ENCODE assay signal across 17 cellular contexts in the genomic region with DNA sequence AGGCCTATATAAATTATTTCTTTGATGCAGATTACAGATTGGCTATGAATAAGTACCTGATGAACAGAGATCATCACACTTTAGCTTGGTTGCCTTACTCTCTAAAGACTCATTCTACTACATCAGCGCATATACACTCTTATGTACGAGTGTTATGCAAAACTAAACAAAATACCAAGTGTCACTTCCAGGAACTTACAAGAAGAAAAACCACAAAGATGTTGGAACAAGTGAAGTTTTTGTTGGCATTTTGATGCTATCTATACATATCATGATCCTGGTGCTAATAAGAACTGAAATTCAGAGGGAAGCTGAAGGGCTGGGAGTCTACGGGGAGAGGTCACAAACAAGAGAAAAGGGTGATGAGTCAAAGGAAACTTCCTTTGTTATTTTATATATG. TPM values are rescaled to one million over a fixed set of nuclear protein-coding genes. Genes with fewer than 3 reads are reported as not detected.
DNase-seq lines count a peak whose midpoint lies in the region; ATAC-seq and TF ChIP-seq lines count a peak whose summit lies in the region.
"Had no signal": no experiment of that assay in that cellular context is flagged by ENCODE, and none has a peak within 500 bp of the region (broad histone marks: within the 10 kb centered on the region; RNA-seq: fewer than 3 reads in every experiment).

No MANE protein-coding gene starts in this region.

- ATAC-seq in CD4-positive, alpha-beta T cell (ENCODE audit: poor library complexity) = no peak
- ATAC-seq in HG03280 (IDR thresholded peaks at IDR 0.05; ENCODE audit: unreplicated experiment) (no peak), HG03342 (IDR thresholded peaks at IDR 0.05; ENCODE audit: unreplicated experiment) (no peak)
- ATAC-seq: left ventricle myocardium superior, right cardiac atrium had no signal

- H3K36me3 Mint-ChIP-seq in CD4-positive, alpha-beta T cell (ENCODE audit: low read depth) = no peaks in the 10 kb centered on the region
- H3K36me3 Mint-ChIP-seq in activated T-helper 2 cell treated with anti-CD3 and anti-CD28 coated beads, Interferon-gamma antibody, Interleukin-2, Interleukin-4, amounts not matched to agents 10 μg/mL and 5 μg/mL and 100 μg/mL, durations not matched to agents 14 hours and 24 hours and 36 hours (ENCODE audit: low read depth) = peaks cover 80% of the 10 kb centered on the region

- H3K27me3 Mint-ChIP-seq in CD4-positive, alpha-beta T cell = no peaks in the 10 kb centered on the region
- H3K27me3 Mint-ChIP-seq in activated T-helper 2 cell treated with anti-CD3 and anti-CD28 coated beads, Interferon-gamma antibody, Interleukin-2, Interleukin-4, amounts not matched to agents 10 μg/mL and 5 μg/mL and 100 μg/mL, durations not matched to agents 14 hours and 24 hours and 36 hours (ENCODE audit: low read depth) = no peaks in the 10 kb centered on the region
- H3K27me3 Mint-ChIP-seq: activated B cell treated with CpG ODN at 0.5 μM for 24 hours had no signal

- POLR2A ChIA-PET in CD4-positive, alpha-beta T cell (lab: Charles Lee) = interaction anchor here (1.0 kb wide), 1 partner anchor 103 kb away, joined by 3 read pairs; the partner anchor contains the start of gene COX14

- H3K9me3 ChIP-seq in CD4-positive, alpha-beta T cell (ENCODE audit: control insufficient read depth, low read length) = no peaks in the 10 kb centered on the region
- H3K9me3 ChIP-seq: BLaER1 had no signal

- H3K4me3 ChIP-seq in fibroblast of the aortic adventitia (ENCODE audit: low read depth, low read length) = no peak overlapping the region
- H3K4me3 ChIP-seq: BLaER1 had no signal

- H3K4me1 Mint-ChIP-seq in CD4-positive, alpha-beta T cell (ENCODE audit: low read depth) = peaks cover 59% of the 10 kb centered on the region
- H3K4me1 Mint-ChIP-seq in activated T-helper 2 cell treated with anti-CD3 and anti-CD28 coated beads, Interferon-gamma antibody, Interleukin-2, Interleukin-4, amounts not matched to agents 10 μg/mL and 5 μg/mL and 100 μg/mL, durations not matched to agents 14 hours and 24 hours and 36 hours (ENCODE audit: low read depth) = peaks cover 61% of the 10 kb centered on the region

- TF ChIP-seq CTCF in CD4-positive, alpha-beta T cell (IDR thresholded peaks at IDR 0.05) = no peak
- no peak for TF ChIP-seq CTCF in fibroblast of the aortic adventitia (IDR thresholded peaks at IDR 0.05; ENCODE audit: insufficient read depth, low read length)

- H3K27ac ChIP-seq in CD4-positive, alpha-beta T cell (ENCODE audit: low read depth, low read length) = no peak overlapping the region
- H3K27ac ChIP-seq: BLaER1 had no signal

- H3K27ac Mint-ChIP-seq in CD4-positive, alpha-beta T cell = peak overlapping the region; percentile 53
- H3K27ac Mint-ChIP-seq in activated T-helper 2 cell treated with anti-CD3 and anti-CD28 coated beads, Interferon-gamma antibody, Interleukin-2, Interleukin-4, amounts not matched to agents 10 μg/mL and 5 μg/mL and 100 μg/mL, durations not matched to agents 14 hours and 24 hours and 36 hours = peak overlapping the region; percentile 86
- H3K27ac Mint-ChIP-seq: activated B cell treated with CpG ODN at 0.5 μM for 24 hours, nephron progenitor cell had no signal

- H3K27me3 ChIP-seq in CD4-positive, alpha-beta T cell (ENCODE audit: control insufficient read depth, insufficient read depth, low read length) = no peaks in the 10 kb centered on the region
- H3K27me3 ChIP-seq: BLaER1 had no signal

- H3K9me3 Mint-ChIP-seq in CD4-positive, alpha-beta T cell = no peaks in the 10 kb centered on the region
- H3K9me3 Mint-ChIP-seq in activated T-helper 2 cell treated with anti-CD3 and anti-CD28 coated beads, Interferon-gamma antibody, Interleukin-2, Interleukin-4, amounts not matched to agents 10 μg/mL and 5 μg/mL and 100 μg/mL, durations not matched to agents 14 hours and 24 hours and 36 hours = no peaks in the 10 kb centered on the region
- H3K9me3 Mint-ChIP-seq: activated B cell treated with CpG ODN at 0.5 μM for 24 hours, nephron progenitor cell had no signal

- DNase-seq in CD4-positive, alpha-beta T cell = no peak
- DNase-seq in HT-29 (ENCODE audit: low spot score) = peak; percentile 47
- DNase-seq in activated T-helper 2 cell treated with anti-CD3 and anti-CD28 coated beads, Interferon-gamma antibody, Interleukin-2, Interleukin-4, amounts not matched to agents 10 μg/mL and 5 μg/mL and 100 μg/mL, durations not matched to agents 14 hours and 24 hours and 36 hours (ENCODE audit: low spot score) = no peak
- peak; percentile 64 for DNase-seq in fibroblast of the aortic adventitia (ENCODE audit: low read depth)
- no peak for DNase-seq in activated gamma-delta T cell (lab: John Stamatoyannopoulos, UW)
- DNase-seq in Ammon's horn (ENCODE audit: low spot score) = no peak
- DNase-seq: activated B cell treated with CpG ODN at 0.5 μM for 24 hours; central memory CD4-positive, alpha-beta T cell; left ventricle myocardium superior; NCI-H1092; nephron progenitor cell; right cardiac atrium; stimulated activated naive CD4-positive, alpha-beta T cell; SW 1271 had no signal

- no peak overlapping the region for H3K4me3 Mint-ChIP-seq in CD4-positive, alpha-beta T cell
- H3K4me3 Mint-ChIP-seq in activated T-helper 2 cell treated with anti-CD3 and anti-CD28 coated beads, Interferon-gamma antibody, Interleukin-2, Interleukin-4, amounts not matched to agents 10 μg/mL and 5 μg/mL and 100 μg/mL, durations not matched to agents 14 hours and 24 hours and 36 hours (ENCODE audit: low read depth) = peak overlapping the region; percentile 76
- H3K4me3 Mint-ChIP-seq: activated B cell treated with CpG ODN at 0.5 μM for 24 hours, nephron progenitor cell had no signal

- CTCF ChIA-PET in CD4-positive, alpha-beta T cell (lab: Charles Lee) = no interaction called here

- intact Hi-C loops in CD4-positive, alpha-beta T cell (cut with DNase I, micrococcal nuclease) = loop anchor here in 1 of 2 experiments (10.0 kb wide), 1 partner anchor 420 kb away; no protein-coding TSS in a partner anchor
- intact Hi-C loops in activated T-helper 2 cell treated with anti-CD3 and anti-CD28 coated beads, Interferon-gamma antibody, Interleukin-2, Interleukin-4, amounts not matched to agents 10 μg/mL and 5 μg/mL and 100 μg/mL, durations not matched to agents 14 hours and 24 hours and 36 hours (cut with micrococcal nuclease) = no loop called here

RNA-seq across cellular contexts. Expression of gene CERS5, which starts 47.9 kb away (rescaled TPM):
- 10 to 100 TPM; 42.3 to 44.5 TPM for total RNA-seq in CD4-positive, alpha-beta T cell
- 13.9 and 20.5 TPM in 2 replicates for total RNA-seq in HT-29 (2014; rRNA removed; shearing (Covaris generic))
- total RNA-seq in activated T-helper 2 cell treated with anti-CD3 and anti-CD28 coated beads, Interferon-gamma antibody, Interleukin-2, Interleukin-4, amounts not matched to agents 10 μg/mL and 5 μg/mL and 100 μg/mL, durations not matched to agents 14 hours and 24 hours and 36 hours = 114 and 115 TPM in 2 replicates
- total RNA-seq in fibroblast of the aortic adventitia (ENCODE audit: low replicate concordance) = 20.0 and 32.7 TPM in 2 replicates

Comparison
In these comparisons a context has a peak if more than half of its experiments do, and no peak if none do; other contexts are left out.
1. DNase-seq: peak in HT-29 (single experiment) and fibroblast of the aortic adventitia (single experiment); none in CD4-positive, alpha-beta T cell (0 of 10), activated T-helper 2 cell treated with anti-CD3 and anti-CD28 coated beads, Interferon-gamma antibody, Interleukin-2, Interleukin-4, amounts not matched to agents 10 μg/mL and 5 μg/mL and 100 μg/mL, durations not matched to agents 14 hours and 24 hours and 36 hours (single experiment), activated gamma-delta T cell (single experiment) and Ammon's horn (single experiment).